Comparison of ENCODE assay signal across 16 cellular contexts in the genomic region with DNA sequence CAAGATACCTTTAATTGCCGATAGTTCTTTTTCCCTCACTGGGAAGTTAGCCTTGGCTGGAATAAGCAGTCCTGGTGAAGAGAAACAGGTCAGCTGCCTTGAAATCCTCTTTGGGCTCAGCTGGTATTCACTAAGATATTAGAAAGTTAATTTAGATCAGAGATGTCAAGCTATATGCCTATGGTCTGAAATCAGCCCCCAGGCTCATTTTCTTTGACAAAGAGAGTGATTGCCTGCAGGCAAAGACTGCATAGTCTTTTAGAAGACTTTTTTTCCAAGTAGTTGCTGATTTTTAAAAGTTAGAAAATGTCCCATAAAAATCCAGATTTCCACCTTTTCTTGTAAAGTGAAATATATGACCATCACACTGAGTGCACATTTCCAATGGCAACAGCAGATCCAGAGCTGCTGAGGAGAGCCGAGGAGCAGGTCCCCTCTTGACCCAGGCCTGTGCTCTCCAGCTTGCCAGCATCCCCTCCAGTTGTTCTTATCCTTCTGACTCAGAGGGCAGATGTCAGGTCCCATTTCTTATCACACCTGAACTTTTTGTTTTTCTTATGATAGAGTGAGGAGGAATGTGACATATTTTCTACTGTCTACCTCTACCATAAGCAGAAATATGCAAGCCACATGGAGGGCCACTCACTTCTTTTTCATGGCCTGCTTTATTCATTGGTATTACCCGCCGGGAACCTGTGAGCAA. TPM values are rescaled to one million over a fixed set of nuclear protein-coding genes. Genes with fewer than 3 reads are reported as not detected.
A peak's percentile ranks its signal among the peaks of the same experiment; 100 is the strongest.
DNase-seq lines count a peak whose midpoint lies in the region; ATAC-seq and TF ChIP-seq lines count a peak whose summit lies in the region.
"Had no signal": no experiment of that assay in that cellular context is flagged by ENCODE, and none has a peak within 500 bp of the region (broad histone marks: within the 10 kb centered on the region; RNA-seq: fewer than 3 reads in every experiment).

No MANE protein-coding gene starts in this region.

- no peak overlapping the region for H3K9ac ChIP-seq in HUES48 (ENCODE audit: low read depth, low read length)

- H3K4me3 ChIP-seq in Caco-2 (ENCODE audit: low read depth, low read length) (no peak overlapping the region), HUES48 (ENCODE audit: low read depth, low read length) (no peak overlapping the region), psoas muscle (no peak overlapping the region)

- intact Hi-C loops in Caco-2 (cut with micrococcal nuclease; ENCODE audit: unreplicated experiment) = no loop called here
- intact Hi-C loops in psoas muscle (cut with DNase I) = no loop called here

- BruUV-seq in Caco-2 (replicated peaks; lab: Mats Ljungman, UMichigan) = no TSS peak

- H3K27me3 ChIP-seq in Caco-2 (replicated peaks; ENCODE audit: control insufficient read depth, insufficient read depth, low read length) (no peaks in the 10 kb centered on the region), HUES48 (ENCODE audit: control insufficient read depth, insufficient read depth, low read length) (no peaks in the 10 kb centered on the region), psoas muscle (ENCODE audit: insufficient read depth in 3 of 3, low read length in 2 of 3) (no peaks in the 10 kb centered on the region)

- no peaks in the 10 kb centered on the region for H3K9me3 Mint-ChIP-seq in Caco-2 (ENCODE audit: unreplicated experiment)
- H3K9me3 Mint-ChIP-seq in activated T-helper 17 cell treated with anti-CD3 and anti-CD28 coated beads, Interleukin-2, amount 50 U/mL, for 72 hours = no peaks in the 10 kb centered on the region
- H3K9me3 Mint-ChIP-seq in stimulated activated memory B cell treated with anti-CD40 and anti-IgM and Interleukin-4, amounts not matched to agents 10 μg/mL and 1 μg/mL and 100 μg/mL, for 72 hours = no peaks in the 10 kb centered on the region
- H3K9me3 Mint-ChIP-seq: CD14-positive monocyte; CD8-positive, alpha-beta T cell had no signal

- H3K4me1 Mint-ChIP-seq in Caco-2 (ENCODE audit: low read depth, unreplicated experiment) = peaks cover 17% of the 10 kb centered on the region
- H3K4me1 Mint-ChIP-seq in activated T-helper 17 cell treated with anti-CD3 and anti-CD28 coated beads, Interleukin-2, amount 50 U/mL, for 72 hours = no peaks in the 10 kb centered on the region
- no peaks in the 10 kb centered on the region for H3K4me1 Mint-ChIP-seq in stimulated activated memory B cell treated with anti-CD40 and anti-IgM and Interleukin-4, amounts not matched to agents 10 μg/mL and 1 μg/mL and 100 μg/mL, for 72 hours
- H3K4me1 Mint-ChIP-seq: CD14-positive monocyte had no signal

- no peaks in the 10 kb centered on the region for H3K27me3 Mint-ChIP-seq in Caco-2 (ENCODE audit: insufficient read depth, unreplicated experiment)
- H3K27me3 Mint-ChIP-seq in activated T-helper 17 cell treated with anti-CD3 and anti-CD28 coated beads, Interleukin-2, amount 50 U/mL, for 72 hours = peaks cover 3% of the 10 kb centered on the region
- no peaks in the 10 kb centered on the region for H3K27me3 Mint-ChIP-seq in stimulated activated memory B cell treated with anti-CD40 and anti-IgM and Interleukin-4, amounts not matched to agents 10 μg/mL and 1 μg/mL and 100 μg/mL, for 72 hours

- H3K36me3 ChIP-seq in Caco-2 (ENCODE audit: control insufficient read depth, insufficient read depth, low read length) = no peaks in the 10 kb centered on the region
- no peaks in the 10 kb centered on the region for H3K36me3 ChIP-seq in HUES48 (ENCODE audit: control insufficient read depth, insufficient read depth, low read length)
- H3K36me3 ChIP-seq in psoas muscle (ENCODE audit: insufficient read depth in 1 of 2, low read depth in 1 of 2) = no peaks in the 10 kb centered on the region

- WGBS in psoas muscle, 3 donors = 68 to 71% (median 71%) methylated on average over 4 of the region's 4 CpGs

- H3K27ac Mint-ChIP-seq in Caco-2 (ENCODE audit: unreplicated experiment) = peak overlapping the region; percentile 55
- no peak overlapping the region for H3K27ac Mint-ChIP-seq in activated T-helper 17 cell treated with anti-CD3 and anti-CD28 coated beads, Interleukin-2, amount 50 U/mL, for 72 hours
- H3K27ac Mint-ChIP-seq in stimulated activated memory B cell treated with anti-CD40 and anti-IgM and Interleukin-4, amounts not matched to agents 10 μg/mL and 1 μg/mL and 100 μg/mL, for 72 hours = no peak overlapping the region
- H3K27ac Mint-ChIP-seq: CD14-positive monocyte; CD8-positive, alpha-beta T cell had no signal

- no peaks in the 10 kb centered on the region for H3K36me3 Mint-ChIP-seq in Caco-2 (ENCODE audit: insufficient read depth, unreplicated experiment)
- H3K36me3 Mint-ChIP-seq in activated T-helper 17 cell treated with anti-CD3 and anti-CD28 coated beads, Interleukin-2, amount 50 U/mL, for 72 hours (ENCODE audit: low read depth) = no peaks in the 10 kb centered on the region
- H3K36me3 Mint-ChIP-seq in stimulated activated memory B cell treated with anti-CD40 and anti-IgM and Interleukin-4, amounts not matched to agents 10 μg/mL and 1 μg/mL and 100 μg/mL, for 72 hours = no peaks in the 10 kb centered on the region
- H3K36me3 Mint-ChIP-seq: CD14-positive monocyte; CD8-positive, alpha-beta T cell had no signal

- DNase-seq in Caco-2 = peak; percentile 46 to 76
- DNase-seq in T-helper 9 cell = no peak
- no peak for DNase-seq in activated CD4-positive, CD25-positive, alpha-beta regulatory T cell (lab: John Stamatoyannopoulos, UW)
- no peak for DNase-seq in psoas muscle
- DNase-seq: CD8-positive, alpha-beta T cell; COR-L47; DND-41; GF-D8; HCEC 1CT; IMR-90; KBM-7 had no signal

- H3K4me3 Mint-ChIP-seq in Caco-2 (ENCODE audit: unreplicated experiment) = peak overlapping the region; percentile 36
- no peak overlapping the region for H3K4me3 Mint-ChIP-seq in activated T-helper 17 cell treated with anti-CD3 and anti-CD28 coated beads, Interleukin-2, amount 50 U/mL, for 72 hours
- no peak overlapping the region for H3K4me3 Mint-ChIP-seq in stimulated activated memory B cell treated with anti-CD40 and anti-IgM and Interleukin-4, amounts not matched to agents 10 μg/mL and 1 μg/mL and 100 μg/mL, for 72 hours
- H3K4me3 Mint-ChIP-seq: CD14-positive monocyte; CD8-positive, alpha-beta T cell had no signal

- H3K4me1 ChIP-seq in Caco-2 (peaks cover 13% of the 10 kb centered on the region), HUES48 (ENCODE audit: control insufficient read depth, insufficient read depth, low read length) (peaks cover 18% of the 10 kb centered on the region), psoas muscle (no peaks in the 10 kb centered on the region)

- ATAC-seq in activated T-helper 17 cell treated with anti-CD3 and anti-CD28 coated beads, Interleukin-2, amount 50 U/mL, for 72 hours (replicated peaks) = peak; percentile 26
- ATAC-seq in stimulated activated memory B cell treated with anti-CD40 and anti-IgM and Interleukin-4, amounts not matched to agents 10 μg/mL and 1 μg/mL and 100 μg/mL, for 72 hours = peak; percentile 36
- no peak for ATAC-seq in psoas muscle
- ATAC-seq: CD8-positive, alpha-beta T cell had no signal

- CTCF ChIA-PET in Caco-2 (lab: Charles Lee) = no interaction called here

- peak overlapping the region; percentile 59 for H3K27ac ChIP-seq in HUES48 (ENCODE audit: low read depth, low read length)
- H3K27ac ChIP-seq in psoas muscle = no peak overlapping the region
- H3K27ac ChIP-seq: HL-60 had no signal

- TF ChIP-seq CTCF in Caco-2 (IDR thresholded peaks at IDR 0.05; ENCODE audit: insufficient read depth in 1 of 2, low read depth in 1 of 2, low read length in 1 of 2, severe bottlenecking in 1 of 2, unreplicated experiment in 1 of 2) (no peak), psoas muscle (IDR thresholded peaks at IDR 0.05) (no peak)

- H3K9me3 ChIP-seq in Caco-2 = no peaks in the 10 kb centered on the region
- 0 out of 2 replicates have a peak, but pooled peaks cover 2% of the 10 kb centered on the region for H3K9me3 ChIP-seq in HUES48 (ENCODE audit: control insufficient read depth, insufficient read depth, low read length)
- H3K9me3 ChIP-seq in psoas muscle = no peaks in the 10 kb centered on the region

- POLR2A ChIA-PET in Caco-2 (lab: Charles Lee) = no interaction called here

RNA-seq across cellular contexts. Expression of a gene that starts 17.7 kb away (rescaled TPM):
- total RNA-seq in Caco-2 (2022) (14.3 and 16.3 TPM in 2 replicates), psoas muscle (1 to 10 TPM; 1.4 to 3.2 (median 2.4) TPM)
- total RNA-seq in activated T-helper 17 cell treated with anti-CD3 and anti-CD28 coated beads, Interleukin-2, amount 50 U/mL, for 72 hours = 1 to 10 TPM; 4.4 to 5.9 TPM
- 1 to 10 TPM in 2 of 3 donors, under 1 TPM in 1; 1.00 to 3.1 (median 1.1) TPM for polyA plus RNA-seq in psoas muscle

Comparison
In these comparisons a context has a peak if more than half of its experiments do, and no peak if none do; other contexts are left out.
1. DNase-seq: peak in Caco-2 (2 of 2); none in T-helper 9 cell (single experiment), activated CD4-positive, CD25-positive, alpha-beta regulatory T cell (0 of 4) and psoas muscle (0 of 2).
2. ATAC-seq: peak in activated T-helper 17 cell treated with anti-CD3 and anti-CD28 coated beads, Interleukin-2, amount 50 U/mL, for 72 hours (single experiment) and stimulated activated memory B cell treated with anti-CD40 and anti-IgM and Interleukin-4, amounts not matched to agents 10 μg/mL and 1 μg/mL and 100 μg/mL, for 72 hours (single experiment); none in psoas muscle (0 of 4).